26 cellular contexts compared by ENCODE assay signal in the genomic region with DNA sequence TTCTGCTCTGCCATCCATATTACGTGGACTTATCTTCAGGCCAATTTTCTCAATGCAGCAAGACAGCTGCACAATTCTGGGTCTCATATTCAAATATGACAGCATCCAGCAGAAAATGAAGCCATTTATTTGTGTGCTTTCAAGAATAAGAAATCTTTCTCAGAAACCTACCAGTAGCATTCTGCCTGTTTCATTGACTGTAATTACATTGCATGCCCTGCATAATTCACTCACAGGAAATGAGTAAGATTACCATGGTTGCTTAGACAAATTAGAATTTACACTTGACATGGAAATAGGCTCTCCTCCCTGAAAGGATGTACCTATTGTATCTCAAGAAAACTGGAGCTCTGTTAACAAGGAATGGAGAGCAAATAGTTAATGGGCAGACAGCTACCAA.
A peak's percentile ranks its signal among the peaks of the same experiment; 100 is the strongest.
DNase-seq lines count a peak whose midpoint lies in the region; ATAC-seq and TF ChIP-seq lines count a peak whose summit lies in the region.
"Had no signal": no experiment of that assay in that cellular context is flagged by ENCODE, and none has a peak within 500 bp of the region (broad histone marks: within the 10 kb centered on the region; RNA-seq: fewer than 3 reads in every experiment).

No MANE protein-coding gene starts in this region.

- no peak overlapping the region for H3K4me3 ChIP-seq in ascending aorta
- H3K4me3 ChIP-seq: dorsolateral prefrontal cortex had no signal

- H3K36me3 Mint-ChIP-seq in activated naive CD4-positive, alpha-beta T cell treated with anti-CD3 and anti-CD28 coated beads for 36 hours (ENCODE audit: low read depth) = no peaks in the 10 kb centered on the region
- H3K36me3 Mint-ChIP-seq: activated CD8-positive, alpha-beta memory T cell treated with anti-CD3 and anti-CD28 coated beads, Interleukin-2, amount 10 ng/mL, durations not matched to agents 7 days and 5 days; activated naive CD8-positive, alpha-beta T cell treated with anti-CD3 and anti-CD28 coated beads, Interleukin-2, amount 10 ng/mL, durations not matched to agents 7 days and 5 days; mesothelial cell of epicardium; T-cell had no signal

- CTCF ChIA-PET in activated naive CD4-positive, alpha-beta T cell treated with anti-CD3 and anti-CD28 coated beads for 36 hours (lab: Charles Lee) = no interaction called here

- no peaks in the 10 kb centered on the region for H3K4me1 Mint-ChIP-seq in activated naive CD4-positive, alpha-beta T cell treated with anti-CD3 and anti-CD28 coated beads for 36 hours (ENCODE audit: low read depth)
- H3K4me1 Mint-ChIP-seq: activated CD8-positive, alpha-beta memory T cell treated with anti-CD3 and anti-CD28 coated beads, Interleukin-2, amount 10 ng/mL, durations not matched to agents 7 days and 5 days; activated naive CD8-positive, alpha-beta T cell treated with anti-CD3 and anti-CD28 coated beads, Interleukin-2, amount 10 ng/mL, durations not matched to agents 7 days and 5 days; nephron progenitor cell; stimulated activated naive CD8-positive, alpha-beta T cell treated with anti-CD3 and anti-CD28 coated beads, Interleukin-15, amount 100 ng/mL, for 72 hours; T-cell had no signal

- no peaks in the 10 kb centered on the region for H3K9me3 ChIP-seq in ascending aorta

- H3K36me3 ChIP-seq in ascending aorta = no peaks in the 10 kb centered on the region

- no peak overlapping the region for H3K27ac Mint-ChIP-seq in activated naive CD4-positive, alpha-beta T cell treated with anti-CD3 and anti-CD28 coated beads for 36 hours
- H3K27ac Mint-ChIP-seq: activated CD8-positive, alpha-beta memory T cell treated with anti-CD3 and anti-CD28 coated beads, Interleukin-2, amount 10 ng/mL, durations not matched to agents 7 days and 5 days; activated naive CD8-positive, alpha-beta T cell treated with anti-CD3 and anti-CD28 coated beads, Interleukin-2, amount 10 ng/mL, durations not matched to agents 7 days and 5 days; mesothelial cell of epicardium; nephron progenitor cell; progenitor cell of endocrine pancreas; stimulated activated naive CD8-positive, alpha-beta T cell treated with anti-CD3 and anti-CD28 coated beads, Interleukin-15, amount 100 ng/mL, for 72 hours; T-cell had no signal

- H3K27ac ChIP-seq in ascending aorta = peak overlapping the region; percentile 74 to 77
- H3K27ac ChIP-seq: dorsolateral prefrontal cortex had no signal

- no peak overlapping the region for H3K4me3 Mint-ChIP-seq in activated naive CD4-positive, alpha-beta T cell treated with anti-CD3 and anti-CD28 coated beads for 36 hours
- H3K4me3 Mint-ChIP-seq: activated CD8-positive, alpha-beta memory T cell treated with anti-CD3 and anti-CD28 coated beads, Interleukin-2, amount 10 ng/mL, durations not matched to agents 7 days and 5 days; activated naive CD8-positive, alpha-beta T cell treated with anti-CD3 and anti-CD28 coated beads, Interleukin-2, amount 10 ng/mL, durations not matched to agents 7 days and 5 days; mesothelial cell of epicardium; nephron progenitor cell; stimulated activated naive CD8-positive, alpha-beta T cell treated with anti-CD3 and anti-CD28 coated beads, Interleukin-15, amount 100 ng/mL, for 72 hours; T-cell had no signal

- peaks cover 2 to 42% of the 10 kb centered on the region in 2 donors for H3K4me1 ChIP-seq in ascending aorta

- H3K9me3 Mint-ChIP-seq in activated naive CD4-positive, alpha-beta T cell treated with anti-CD3 and anti-CD28 coated beads for 36 hours = peaks cover 2% of the 10 kb centered on the region
- H3K9me3 Mint-ChIP-seq: activated naive CD8-positive, alpha-beta T cell treated with anti-CD3 and anti-CD28 coated beads, Interleukin-2, amount 10 ng/mL, durations not matched to agents 7 days and 5 days; stimulated activated naive CD8-positive, alpha-beta T cell treated with anti-CD3 and anti-CD28 coated beads, Interleukin-15, amount 100 ng/mL, for 72 hours had no signal

- DNase-seq in HCEC 1CT = peak; percentile 65
- DNase-seq in ascending aorta (ENCODE audit: low spot score in 2 of 2) = no peak
- DNase-seq in glomerular visceral epithelial cell (ENCODE audit: extremely low spot score) = peak; percentile 20
- peak; percentile 6 for DNase-seq in superior temporal gyrus (ENCODE audit: extremely low spot score)
- DNase-seq in activated naive CD4-positive, alpha-beta T cell treated with anti-CD3 and anti-CD28 coated beads for 36 hours = no peak
- no peak for DNase-seq in MV-4-11 (lab: John Stamatoyannopoulos, UW)
- DNase-seq in GDM1 (lab: John Stamatoyannopoulos, UW) = no peak
- DNase-seq: activated CD4-positive, alpha-beta T cell treated with anti-CD3 and anti-CD28 coated beads for 4 hours; activated CD8-positive, alpha-beta memory T cell treated with anti-CD3 and anti-CD28 coated beads, Interleukin-2, amount 10 ng/mL, durations not matched to agents 7 days and 5 days; activated naive CD8-positive, alpha-beta T cell treated with anti-CD3 and anti-CD28 coated beads, Interleukin-2, amount 10 ng/mL, durations not matched to agents 7 days and 5 days; DND-41; dorsolateral prefrontal cortex; left colon; NCI-H187 treated with DMSO at 0.1 percent for 48 hours; NCI-H2227 treated with DMSO at 0.1 percent for 48 hours; NCI-H774; nephron progenitor cell; SIG-M5; small intestine; stimulated activated CD4-positive, alpha-beta T cell treated with anti-CD3 and anti-CD28 coated beads, Interleukin-4, amount 100 ng/mL, for 1 hour; stimulated activated naive CD8-positive, alpha-beta T cell treated with anti-CD3 and anti-CD28 coated beads, Interleukin-15, amount 100 ng/mL, for 72 hours; T-cell had no signal

- no peak for ATAC-seq in HG02759 (IDR thresholded peaks at IDR 0.05; ENCODE audit: unreplicated experiment)
- ATAC-seq: activated CD8-positive, alpha-beta memory T cell treated with anti-CD3 and anti-CD28 coated beads, Interleukin-2, amount 10 ng/mL, durations not matched to agents 7 days and 5 days; esophagus mucosa; left colon; stimulated activated naive CD8-positive, alpha-beta T cell treated with anti-CD3 and anti-CD28 coated beads, Interleukin-15, amount 100 ng/mL, for 72 hours; T-cell had no signal

- H3K27me3 ChIP-seq in ascending aorta = no peaks in the 10 kb centered on the region
- H3K27me3 ChIP-seq: dorsolateral prefrontal cortex had no signal

- no peaks in the 10 kb centered on the region for H3K27me3 Mint-ChIP-seq in activated naive CD4-positive, alpha-beta T cell treated with anti-CD3 and anti-CD28 coated beads for 36 hours (ENCODE audit: low read depth)
- H3K27me3 Mint-ChIP-seq: activated CD8-positive, alpha-beta memory T cell treated with anti-CD3 and anti-CD28 coated beads, Interleukin-2, amount 10 ng/mL, durations not matched to agents 7 days and 5 days; activated naive CD8-positive, alpha-beta T cell treated with anti-CD3 and anti-CD28 coated beads, Interleukin-2, amount 10 ng/mL, durations not matched to agents 7 days and 5 days; stimulated activated naive CD8-positive, alpha-beta T cell treated with anti-CD3 and anti-CD28 coated beads, Interleukin-15, amount 100 ng/mL, for 72 hours; T-cell had no signal

- intact Hi-C loops in ascending aorta (cut with DNase I) = no loop called here
- intact Hi-C loops in activated naive CD4-positive, alpha-beta T cell treated with anti-CD3 and anti-CD28 coated beads for 36 hours (cut with micrococcal nuclease) = no loop called here

- TF ChIP-seq CTCF in ascending aorta (IDR thresholded peaks at IDR 0.05) = no peak

Comparison
In these comparisons a context has a peak if more than half of its experiments do, and no peak if none do; other contexts are left out.
1. DNase-seq: peak in HCEC 1CT (single experiment), glomerular visceral epithelial cell (single experiment) and superior temporal gyrus (single experiment); none in ascending aorta (0 of 2), activated naive CD4-positive, alpha-beta T cell treated with anti-CD3 and anti-CD28 coated beads for 36 hours (single experiment), MV-4-11 (single experiment) and GDM1 (single experiment).